8 cellular contexts compared by ENCODE assay signal in genomic region chr3:15064299-15064834, GRCh38. TPM values are rescaled to one million over a fixed set of nuclear protein-coding genes. Genes with fewer than 3 reads are reported as not detected.
DNase-seq lines count a peak whose midpoint lies in the region; ATAC-seq, FAIRE-seq and TF ChIP-seq lines count a peak whose summit lies in the region.

No MANE protein-coding gene starts in this region.

- H3K9me3 Mint-ChIP-seq in CD4-positive, CD25-positive, alpha-beta regulatory T cell: no peaks in the 10 kb centered on the region

- no peaks in the 10 kb centered on the region for H3K27me3 ChIP-seq in CD4-positive, CD25-positive, alpha-beta regulatory T cell (ENCODE audit: control insufficient read depth, insufficient read depth, low read length)
- H3K27me3 ChIP-seq in WERI-Rb-1 (ENCODE audit: insufficient read depth, low read depth, severe bottlenecking) (no peaks in the 10 kb centered on the region), muscle layer of duodenum (ENCODE audit: low read depth, low read length) (no peaks in the 10 kb centered on the region)

- no peak for FAIRE-seq in urothelium cell line (lab: Jason Lieb, UNC)

- H3K4me1 Mint-ChIP-seq in CD4-positive, CD25-positive, alpha-beta regulatory T cell: peaks cover 10 to 33% (median 21%) of the 10 kb centered on the region in 4 donors

- peak overlapping the region; percentile 96 to 99 (median 97) for H3K4me3 Mint-ChIP-seq in CD4-positive, CD25-positive, alpha-beta regulatory T cell

- peak in 2 of 3 donors; percentile 14 to 53 for DNase-seq in CD4-positive, CD25-positive, alpha-beta regulatory T cell
- DNase-seq in WERI-Rb-1 (peak; percentile 22), epithelial cell of esophagus (ENCODE audit: low read depth) (peak; percentile 40), urothelium cell line (ENCODE audit: low spot score) (peak; percentile 29), SHP77 (lab: John Stamatoyannopoulos, UW) (no peak)

- peaks cover 6% of the 10 kb centered on the region for H3K36me3 Mint-ChIP-seq in CD4-positive, CD25-positive, alpha-beta regulatory T cell

- TF ChIP-seq CTCF in WERI-Rb-1 (IDR thresholded peaks at IDR 0.05; ENCODE audit: low read depth, low read length): no peak
- no peak for TF ChIP-seq CTCF in epithelial cell of esophagus (IDR thresholded peaks at IDR 0.05; ENCODE audit: insufficient read depth, low read depth, low read length, missing control alignments)

- no peaks in the 10 kb centered on the region for H3K27me3 Mint-ChIP-seq in CD4-positive, CD25-positive, alpha-beta regulatory T cell

- no peak for ATAC-seq in CD4-positive, CD25-positive, alpha-beta regulatory T cell (ENCODE audit: low read depth in 2 of 2)
- peak; percentile 28 for ATAC-seq in GM19043 (IDR thresholded peaks at IDR 0.05; ENCODE audit: low read depth, unreplicated experiment)
- peak; percentile 19 for ATAC-seq in HG03354 (IDR thresholded peaks at IDR 0.05; ENCODE audit: poor library complexity, severe bottlenecking, unreplicated experiment)

- no peaks in the 10 kb centered on the region for H3K9me3 ChIP-seq in CD4-positive, CD25-positive, alpha-beta regulatory T cell (ENCODE audit: control insufficient read depth in 2 of 2, low read length in 2 of 2)
- no peaks in the 10 kb centered on the region for H3K9me3 ChIP-seq in WERI-Rb-1 (ENCODE audit: severe bottlenecking)
- no peaks in the 10 kb centered on the region for H3K9me3 ChIP-seq in muscle layer of duodenum (ENCODE audit: control insufficient read depth in 1 of 2, low read length in 2 of 2)

- H3K27ac Mint-ChIP-seq in CD4-positive, CD25-positive, alpha-beta regulatory T cell: peak overlapping the region; percentile 88 to 95 (median 91)

- H3K4me3 ChIP-seq in CD4-positive, CD25-positive, alpha-beta regulatory T cell (ENCODE audit: low read depth, low read length): peak overlapping the region; percentile 86
- H3K4me3 ChIP-seq in WERI-Rb-1 (ENCODE audit: low read depth, low read length): peak overlapping the region; percentile 89
- H3K4me3 ChIP-seq in epithelial cell of esophagus (ENCODE audit: low read length): peak overlapping the region; percentile 92
- peak overlapping the region; percentile 86 to 94 for H3K4me3 ChIP-seq in muscle layer of duodenum (ENCODE audit: low read depth in 1 of 2, low read length in 2 of 2)

- peaks cover 23% of the 10 kb centered on the region for H3K4me1 ChIP-seq in CD4-positive, CD25-positive, alpha-beta regulatory T cell (ENCODE audit: control insufficient read depth, insufficient read depth, low read length, poor library complexity, severe bottlenecking)
- H3K4me1 ChIP-seq in muscle layer of duodenum (ENCODE audit: control insufficient read depth in 1 of 2, insufficient read depth in 2 of 2, low read length in 2 of 2): peaks cover 11 to 16% of the 10 kb centered on the region in 2 donors

- no peaks in the 10 kb centered on the region for H3K36me3 ChIP-seq in CD4-positive, CD25-positive, alpha-beta regulatory T cell (ENCODE audit: control insufficient read depth, insufficient read depth, low read length)
- H3K36me3 ChIP-seq in WERI-Rb-1 (peaks cover 13% of the 10 kb centered on the region; the same call in 1 of the 2 replicates), muscle layer of duodenum (ENCODE audit: control insufficient read depth in 1 of 2, insufficient read depth in 2 of 2, low read length in 2 of 2) (peaks cover under 1 to 5% of the 10 kb centered on the region in 2 donors)

- H3K27ac ChIP-seq in CD4-positive, CD25-positive, alpha-beta regulatory T cell (ENCODE audit: insufficient read depth, low read length, poor library complexity, severe bottlenecking): peak overlapping the region; percentile 79
- H3K27ac ChIP-seq in WERI-Rb-1 (peak overlapping the region; percentile 60), muscle layer of duodenum (ENCODE audit: low read length) (peak overlapping the region; percentile 67)

RNA-seq across cellular contexts. Expression of gene MRPS25, which starts 0.7 kb away (rescaled TPM):
- total RNA-seq in CD4-positive, CD25-positive, alpha-beta regulatory T cell: 48.0 TPM
- 10 to 100 TPM; 14.7 to 20.2 (median 16.6) TPM for polyA plus RNA-seq in CD4-positive, CD25-positive, alpha-beta regulatory T cell

RNA-seq across cellular contexts. Expression of gene RBSN, which starts 34.6 kb away (rescaled TPM):
- 41.0 TPM for total RNA-seq in CD4-positive, CD25-positive, alpha-beta regulatory T cell
- 10 to 100 TPM; 16.9 to 27.6 (median 19.7) TPM for polyA plus RNA-seq in CD4-positive, CD25-positive, alpha-beta regulatory T cell

Comparison
In these comparisons a context has a peak if more than half of its experiments do, and no peak if none do; other contexts are left out.
1. ATAC-seq: peak in GM19043 (single experiment) and HG03354 (single experiment); none in CD4-positive, CD25-positive, alpha-beta regulatory T cell (0 of 2).
2. DNase-seq: peak in CD4-positive, CD25-positive, alpha-beta regulatory T cell (2 of 3), WERI-Rb-1 (single experiment), epithelial cell of esophagus (single experiment) and urothelium cell line (single experiment); none in SHP77 (0 of 2).
3. Peak in every context shown above with its lines, with median percentiles within 50 percentile points of each other: H3K27ac ChIP-seq and H3K4me3 ChIP-seq.